In the genomic region with DNA sequence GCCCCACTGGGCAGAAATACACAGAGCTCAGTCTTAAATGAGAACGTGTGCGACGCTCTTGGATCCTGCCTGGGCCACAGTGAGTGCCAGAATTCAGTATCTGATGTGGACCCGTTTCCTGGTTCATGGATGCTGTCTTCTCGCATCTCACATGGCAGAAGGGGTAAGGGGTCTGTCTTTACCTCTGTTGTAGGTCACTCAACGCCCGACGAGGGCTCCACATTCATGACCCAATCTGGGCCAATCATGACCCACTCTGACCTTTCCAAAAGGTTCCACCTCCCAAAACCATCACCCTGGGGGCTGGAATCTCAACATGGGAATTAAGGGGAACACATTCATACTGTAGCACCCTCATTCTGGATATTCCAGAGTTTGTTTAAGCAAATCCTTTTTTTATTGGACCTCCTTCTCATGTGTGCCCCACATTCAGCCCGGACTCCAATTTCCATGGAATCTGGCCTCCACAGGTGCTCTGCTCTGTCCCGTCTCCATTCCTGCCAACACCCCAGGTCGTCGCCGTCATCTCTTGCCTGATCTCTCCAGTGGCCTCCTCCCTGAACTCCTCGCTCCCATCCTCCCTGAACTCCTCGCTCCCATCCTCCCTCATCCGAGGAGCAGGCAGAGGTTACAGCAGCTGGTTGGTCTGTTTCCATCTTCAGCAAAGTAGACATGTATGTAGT, we compare ENCODE assay signal across 21 cellular contexts.
DNase-seq lines count a peak whose midpoint lies in the region; ATAC-seq and TF ChIP-seq lines count a peak whose summit lies in the region.
"Had no signal": no experiment of that assay in that cellular context is flagged by ENCODE, and none has a peak within 500 bp of the region (broad histone marks: within the 10 kb centered on the region; RNA-seq: fewer than 3 reads in every experiment).

No MANE protein-coding gene starts in this region.

- H3K4me3 ChIP-seq in coronary artery = no peak overlapping the region
- H3K4me3 ChIP-seq in osteoblast (ENCODE audit: insufficient read depth, low read length) = no peak overlapping the region
- no peak overlapping the region for H3K4me3 ChIP-seq in testis
- H3K4me3 ChIP-seq in MG63 = no peak overlapping the region
- H3K4me3 ChIP-seq: GM12878, GM23338 had no signal

- H3K4me2 ChIP-seq in osteoblast (ENCODE audit: insufficient read depth, low read length) = no peak overlapping the region
- H3K4me2 ChIP-seq: GM23338 had no signal

- CTCF ChIA-PET in activated naive CD4-positive, alpha-beta T cell treated with anti-CD3 and anti-CD28 coated beads for 36 hours (lab: Charles Lee) = no interaction called here

- DNase-seq in activated naive CD4-positive, alpha-beta T cell treated with Interleukin-2 at 50 U/mL for 16 hours = peak; percentile 0
- DNase-seq in activated naive CD4-positive, alpha-beta T cell treated with anti-CD3 and anti-CD28 coated beads for 36 hours = no peak
- DNase-seq in coronary artery (ENCODE audit: low spot score) = peak; percentile 65
- peak; percentile 3 for DNase-seq in osteoblast (ENCODE audit: insufficient read length, low spot score, missing footprints)
- peak; percentile 6 for DNase-seq in testis
- no peak for DNase-seq in stimulated activated CD4-positive, alpha-beta T cell treated with anti-CD3 and anti-CD28 coated beads, Interleukin-1b, Interleukin-23, amount 100 ng/mL, for 48 hours
- no peak for DNase-seq in MG63
- DNase-seq: BE2C; CD4-positive, alpha-beta T cell; DMS153; EL; NCI-H1105 treated with DMSO at 0.1 percent for 48 hours; NCI-H1694; NCI-H2081 treated with DMSO at 0.1 percent for 48 hours; NCI-H446 treated with DMSO at 0.1 percent for 48 hours; NCI-H69; OCI-M1; SHP77 had no signal

- H3K9me3 ChIP-seq in osteoblast (ENCODE audit: low read depth, low read length) = no peaks in the 10 kb centered on the region
- H3K9me3 ChIP-seq in testis = no peaks in the 10 kb centered on the region
- H3K9me3 ChIP-seq in MG63 = peaks cover 6% of the 10 kb centered on the region
- H3K9me3 ChIP-seq: BE2C had no signal

- H3K36me3 Mint-ChIP-seq in activated naive CD4-positive, alpha-beta T cell treated with anti-CD3 and anti-CD28 coated beads for 36 hours (ENCODE audit: low read depth) = no peaks in the 10 kb centered on the region

- H3K4me1 Mint-ChIP-seq in activated naive CD4-positive, alpha-beta T cell treated with anti-CD3 and anti-CD28 coated beads for 36 hours (ENCODE audit: low read depth) = no peaks in the 10 kb centered on the region

- H3K27me3 Mint-ChIP-seq in activated naive CD4-positive, alpha-beta T cell treated with anti-CD3 and anti-CD28 coated beads for 36 hours (ENCODE audit: low read depth) = peaks cover 13% of the 10 kb centered on the region

- peaks cover 24% of the 10 kb centered on the region for H3K27me3 ChIP-seq in osteoblast (ENCODE audit: insufficient read depth, low read length)
- H3K27me3 ChIP-seq in testis = no peaks in the 10 kb centered on the region
- no peaks in the 10 kb centered on the region for H3K27me3 ChIP-seq in MG63

- no peak overlapping the region for H3K27ac ChIP-seq in coronary artery
- no peak overlapping the region for H3K27ac ChIP-seq in osteoblast (ENCODE audit: low read depth, low read length)
- no peak overlapping the region for H3K27ac ChIP-seq in testis

- H4K20me1 ChIP-seq in osteoblast (ENCODE audit: insufficient read depth, low read length) = no peaks in the 10 kb centered on the region

- no peaks in the 10 kb centered on the region for H3K9me3 Mint-ChIP-seq in activated naive CD4-positive, alpha-beta T cell treated with anti-CD3 and anti-CD28 coated beads for 36 hours
- H3K9me3 Mint-ChIP-seq: CD4-positive, alpha-beta T cell; GM23338 had no signal

- H3K36me3 ChIP-seq in osteoblast (ENCODE audit: insufficient read depth, low read length) = no peaks in the 10 kb centered on the region
- H3K36me3 ChIP-seq in testis (ENCODE audit: low read depth, missing control alignments) = no peaks in the 10 kb centered on the region
- H3K36me3 ChIP-seq in MG63 = no peaks in the 10 kb centered on the region
- H3K36me3 ChIP-seq: BE2C had no signal

- H2AFZ ChIP-seq in osteoblast (ENCODE audit: low read length) = no peak overlapping the region
- H2AFZ ChIP-seq: GM23338 had no signal

- H3K27ac Mint-ChIP-seq in activated naive CD4-positive, alpha-beta T cell treated with anti-CD3 and anti-CD28 coated beads for 36 hours = no peak overlapping the region
- H3K27ac Mint-ChIP-seq: CD4-positive, alpha-beta T cell; GM23338 had no signal

- 81 to 82% methylated on average over 16 of the region's 16 CpGs for WGBS in testis, 2 donors

- TF ChIP-seq CTCF in coronary artery (IDR thresholded peaks at IDR 0.05) (no peak), osteoblast (IDR thresholded peaks at IDR 0.05; ENCODE audit: extremely low read depth, low read depth, low read length) (no peak), testis (IDR thresholded peaks at IDR 0.05) (no peak)

- intact Hi-C loops in activated naive CD4-positive, alpha-beta T cell treated with anti-CD3 and anti-CD28 coated beads for 36 hours (cut with micrococcal nuclease) = no loop called here
- intact Hi-C loops in testis (cut with DNase I; ENCODE audit: low total_unique reads) = no loop called here

- TF ChIP-seq POLR2A in testis (IDR thresholded peaks at IDR 0.05) = no peak

- no peaks in the 10 kb centered on the region for H3K79me2 ChIP-seq in osteoblast (ENCODE audit: insufficient read depth, low read length)

- H3K4me3 Mint-ChIP-seq in activated naive CD4-positive, alpha-beta T cell treated with anti-CD3 and anti-CD28 coated beads for 36 hours = no peak overlapping the region
- H3K4me3 Mint-ChIP-seq: CD4-positive, alpha-beta T cell; GM23338 had no signal

- peaks cover 9% of the 10 kb centered on the region for H3K4me1 ChIP-seq in osteoblast (ENCODE audit: insufficient read depth, low read length)
- no peaks in the 10 kb centered on the region for H3K4me1 ChIP-seq in testis
- H3K4me1 ChIP-seq: BE2C had no signal

- ATAC-seq in GM21360 (IDR thresholded peaks at IDR 0.05; ENCODE audit: unreplicated experiment) = no peak
- ATAC-seq: GM12878, GM23338 had no signal

Comparison
In these comparisons a context has a peak if more than half of its experiments do, and no peak if none do; other contexts are left out.
1. DNase-seq: peak in activated naive CD4-positive, alpha-beta T cell treated with Interleukin-2 at 50 U/mL for 16 hours (single experiment), coronary artery (single experiment), osteoblast (single experiment) and testis (single experiment); none in activated naive CD4-positive, alpha-beta T cell treated with anti-CD3 and anti-CD28 coated beads for 36 hours (single experiment), stimulated activated CD4-positive, alpha-beta T cell treated with anti-CD3 and anti-CD28 coated beads, Interleukin-1b, Interleukin-23, amount 100 ng/mL, for 48 hours (single experiment) and MG63 (single experiment).